23 cellular contexts compared by ENCODE assay signal in the genomic region with DNA sequence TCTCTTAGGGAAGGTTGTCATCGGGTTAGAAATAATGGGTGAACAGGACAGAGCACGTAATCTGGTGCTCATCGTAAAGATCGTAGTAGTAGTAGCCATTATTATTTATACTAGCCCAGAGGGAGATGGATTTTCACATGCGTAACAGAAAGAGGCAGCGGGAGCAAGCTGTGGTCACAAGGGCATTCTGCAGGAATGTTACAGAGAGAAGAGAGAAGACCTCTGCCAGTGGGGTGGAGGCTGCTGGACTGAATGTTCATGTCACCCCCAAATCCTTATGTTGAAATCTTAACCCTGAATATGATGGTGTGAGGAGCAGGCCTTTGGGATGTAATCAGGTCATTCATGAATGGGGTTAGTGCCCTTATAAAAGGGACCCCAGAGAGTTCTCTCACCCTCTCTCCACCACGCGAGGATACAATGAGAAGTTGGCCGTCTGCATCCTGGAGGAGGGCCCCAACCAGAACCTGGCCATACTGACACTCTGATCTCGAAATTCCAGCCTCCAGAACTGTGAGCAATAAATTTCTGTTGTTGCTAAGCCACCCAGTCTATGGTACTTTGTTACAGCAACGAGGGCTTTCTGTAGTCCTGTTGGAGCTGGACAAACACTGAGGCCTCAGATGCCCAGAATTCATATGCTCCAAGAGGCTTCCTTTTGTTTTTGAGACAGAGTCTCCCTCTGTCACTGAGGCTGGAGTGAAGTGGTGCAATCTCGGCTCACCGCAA.
"Had no signal": no experiment of that assay in that cellular context is flagged by ENCODE, and none has a peak within 500 bp of the region (broad histone marks: within the 10 kb centered on the region; RNA-seq: fewer than 3 reads in every experiment).

No MANE protein-coding gene starts in this region.

- H3K36me3 ChIP-seq: ascending aorta had no signal

- H3K4me2 ChIP-seq: KMS-11 had no signal

- H3K9me3 ChIP-seq: ascending aorta, body of pancreas had no signal

- H3K9ac ChIP-seq: KMS-11 had no signal

- H3K36me3 Mint-ChIP-seq: activated naive CD4-positive, alpha-beta T cell treated with anti-CD3 and anti-CD28 coated beads, Interleukin-2, amount 10 ng/mL, durations not matched to agents 7 days and 5 days had no signal

- H3K4me1 ChIP-seq: body of pancreas had no signal

- H3K27ac ChIP-seq: body of pancreas, KMS-11, SK-N-MC, VCaP had no signal

- H3K4me3 Mint-ChIP-seq: activated CD4-positive, alpha-beta memory T cell treated with anti-CD3 and anti-CD28 coated beads, Interleukin-2, amount 10 ng/mL, durations not matched to agents 7 days and 5 days; activated CD4-positive, alpha-beta T cell treated with anti-CD3 and anti-CD28 coated beads, Interleukin-2, amount 10 ng/mL, durations not matched to agents 7 days and 5 days; activated naive CD4-positive, alpha-beta T cell treated with anti-CD3 and anti-CD28 coated beads, Interleukin-2, amount 10 ng/mL, durations not matched to agents 7 days and 5 days had no signal

- ATAC-seq: body of pancreas, PC-3 had no signal

- H3K27me3 Mint-ChIP-seq: activated CD4-positive, alpha-beta memory T cell treated with anti-CD3 and anti-CD28 coated beads, Interleukin-2, amount 10 ng/mL, durations not matched to agents 7 days and 5 days; activated CD4-positive, alpha-beta T cell treated with anti-CD3 and anti-CD28 coated beads, Interleukin-2, amount 10 ng/mL, durations not matched to agents 7 days and 5 days; activated naive CD4-positive, alpha-beta T cell treated with anti-CD3 and anti-CD28 coated beads, Interleukin-2, amount 10 ng/mL, durations not matched to agents 7 days and 5 days had no signal

- H3K9me3 Mint-ChIP-seq: activated CD4-positive, alpha-beta memory T cell treated with anti-CD3 and anti-CD28 coated beads, Interleukin-2, amount 10 ng/mL, durations not matched to agents 7 days and 5 days; activated CD4-positive, alpha-beta T cell treated with anti-CD3 and anti-CD28 coated beads, Interleukin-2, amount 10 ng/mL, durations not matched to agents 7 days and 5 days; activated naive CD4-positive, alpha-beta T cell treated with anti-CD3 and anti-CD28 coated beads, Interleukin-2, amount 10 ng/mL, durations not matched to agents 7 days and 5 days; activated T-helper 2 cell treated with anti-CD3 and anti-CD28 coated beads, Interferon-gamma antibody, Interleukin-2, Interleukin-4, amounts not matched to agents 10 μg/mL and 5 μg/mL and 100 μg/mL, durations not matched to agents 14 hours and 24 hours and 36 hours had no signal

- DNase-seq: activated CD4-positive, alpha-beta memory T cell treated with anti-CD3 and anti-CD28 coated beads, Interleukin-2, amount 10 ng/mL, durations not matched to agents 7 days and 5 days; activated CD4-positive, alpha-beta T cell treated with anti-CD3 and anti-CD28 coated beads, Interleukin-2, amount 10 ng/mL, durations not matched to agents 7 days and 5 days; activated CD4-positive, CD25-positive, alpha-beta regulatory T cell; activated gamma-delta T cell treated with Interleukin-2 at 50 U/mL for 16 hours; activated naive CD4-positive, alpha-beta T cell treated with anti-CD3 and anti-CD28 coated beads, Interleukin-2, amount 10 ng/mL, durations not matched to agents 7 days and 5 days; activated T-cell treated with anti-CD3 and anti-CD28 coated beads for 4 hours; activated T-cell treated with anti-CD3 and anti-CD28 coated beads, Interleukin-2, amount 50 U/mL, for 48 hours; amniotic stem cell; body of pancreas; central memory CD4-positive, alpha-beta T cell; NCI-H1092; NCI-H1417; NCI-H1930; NCI-H345; NCI-H510A; PC-3; SIG-M5; T-helper 1 cell had no signal

- H3K27me3 ChIP-seq: ascending aorta, body of pancreas had no signal

- H3K27ac Mint-ChIP-seq: activated CD4-positive, alpha-beta memory T cell treated with anti-CD3 and anti-CD28 coated beads, Interleukin-2, amount 10 ng/mL, durations not matched to agents 7 days and 5 days; activated CD4-positive, alpha-beta T cell treated with anti-CD3 and anti-CD28 coated beads, Interleukin-2, amount 10 ng/mL, durations not matched to agents 7 days and 5 days; activated naive CD4-positive, alpha-beta T cell treated with anti-CD3 and anti-CD28 coated beads, Interleukin-2, amount 10 ng/mL, durations not matched to agents 7 days and 5 days; activated T-helper 2 cell treated with anti-CD3 and anti-CD28 coated beads, Interferon-gamma antibody, Interleukin-2, Interleukin-4, amounts not matched to agents 10 μg/mL and 5 μg/mL and 100 μg/mL, durations not matched to agents 14 hours and 24 hours and 36 hours had no signal

- H3K4me1 Mint-ChIP-seq: activated naive CD4-positive, alpha-beta T cell treated with anti-CD3 and anti-CD28 coated beads, Interleukin-2, amount 10 ng/mL, durations not matched to agents 7 days and 5 days had no signal

- H3K4me3 ChIP-seq: ascending aorta, body of pancreas, SK-N-MC had no signal
